18 cellular contexts compared by ENCODE assay signal in genomic region chr7:1542329-1542728, GRCh38. TPM values are rescaled to one million over a fixed set of nuclear protein-coding genes. Genes with fewer than 3 reads are reported as not detected.
"Had no signal": no experiment of that assay in that cellular context is flagged by ENCODE, and none has a peak within 500 bp of the region (broad histone marks: within the 10 kb centered on the region; RNA-seq: fewer than 3 reads in every experiment).

No MANE protein-coding gene starts in this region.

- H3K27ac Mint-ChIP-seq: activated CD8-positive, alpha-beta T cell treated with anti-CD3 and anti-CD28 coated beads for 36 hours; activated naive CD8-positive, alpha-beta T cell treated with anti-CD3 and anti-CD28 coated beads, Interleukin-2, amount 10 ng/mL, durations not matched to agents 7 days and 5 days; activated T-cell treated with anti-CD3 and anti-CD28 coated beads, Interleukin-2, amount 50 U/mL, for 72 hours had no signal

- H3K36me3 ChIP-seq: ovary had no signal

- H3K27ac ChIP-seq: breast epithelium, ovary, stomach, VCaP had no signal

- H3K4me1 Mint-ChIP-seq: activated naive CD8-positive, alpha-beta T cell treated with anti-CD3 and anti-CD28 coated beads, Interleukin-2, amount 10 ng/mL, durations not matched to agents 7 days and 5 days had no signal

- H3K27me3 ChIP-seq: breast epithelium, esophagus squamous epithelium, ovary, stomach had no signal

- H3K4me3 ChIP-seq: breast epithelium, esophagus squamous epithelium, ovary, stomach had no signal

- DNase-seq: activated CD4-positive, alpha-beta T cell treated with anti-CD3 and anti-CD28 coated beads for 4 hours; activated CD8-positive, alpha-beta T cell treated with anti-CD3 and anti-CD28 coated beads for 36 hours; activated naive CD8-positive, alpha-beta T cell treated with anti-CD3 and anti-CD28 coated beads, Interleukin-2, amount 10 ng/mL, durations not matched to agents 7 days and 5 days; activated T-cell treated with anti-CD3 and anti-CD28 coated beads, Interleukin-2, amount 50 U/mL, for 72 hours; anterior cingulate cortex; esophagus squamous epithelium; foreskin fibroblast; immature natural killer cell; left cardiac atrium; stimulated activated CD4-positive, alpha-beta T cell treated with anti-CD3 and anti-CD28 coated beads, Interleukin-15, amount 100 ng/mL, for 24 hours; stimulated activated CD4-positive, alpha-beta T cell treated with anti-CD3 and anti-CD28 coated beads, Interleukin-4, amount 100 ng/mL, for 24 hours; stomach; T-helper 9 cell had no signal

- H3K9me3 Mint-ChIP-seq: activated CD8-positive, alpha-beta T cell treated with anti-CD3 and anti-CD28 coated beads for 36 hours; activated naive CD8-positive, alpha-beta T cell treated with anti-CD3 and anti-CD28 coated beads, Interleukin-2, amount 10 ng/mL, durations not matched to agents 7 days and 5 days; activated T-cell treated with anti-CD3 and anti-CD28 coated beads, Interleukin-2, amount 50 U/mL, for 72 hours; immature natural killer cell had no signal

- H3K4me3 Mint-ChIP-seq: activated CD8-positive, alpha-beta T cell treated with anti-CD3 and anti-CD28 coated beads for 36 hours; activated naive CD8-positive, alpha-beta T cell treated with anti-CD3 and anti-CD28 coated beads, Interleukin-2, amount 10 ng/mL, durations not matched to agents 7 days and 5 days; activated T-cell treated with anti-CD3 and anti-CD28 coated beads, Interleukin-2, amount 50 U/mL, for 72 hours; immature natural killer cell had no signal

- H3K9me3 ChIP-seq: breast epithelium, esophagus squamous epithelium, ovary, stomach had no signal

- H3K36me3 Mint-ChIP-seq: activated naive CD8-positive, alpha-beta T cell treated with anti-CD3 and anti-CD28 coated beads, Interleukin-2, amount 10 ng/mL, durations not matched to agents 7 days and 5 days; immature natural killer cell had no signal

- H3K27me3 Mint-ChIP-seq: activated CD8-positive, alpha-beta T cell treated with anti-CD3 and anti-CD28 coated beads for 36 hours; activated naive CD8-positive, alpha-beta T cell treated with anti-CD3 and anti-CD28 coated beads, Interleukin-2, amount 10 ng/mL, durations not matched to agents 7 days and 5 days had no signal

- ATAC-seq: activated CD8-positive, alpha-beta T cell treated with anti-CD3 and anti-CD28 coated beads for 36 hours; activated T-cell treated with anti-CD3 and anti-CD28 coated beads, Interleukin-2, amount 50 U/mL, for 72 hours; left cardiac atrium had no signal

RNA-seq across cellular contexts. Expression of gene TMEM184A, which starts 13.7 kb away (rescaled TPM):
- total RNA-seq: activated CD8-positive, alpha-beta T cell treated with anti-CD3 and anti-CD28 coated beads for 36 hours; activated naive CD8-positive, alpha-beta T cell treated with anti-CD3 and anti-CD28 coated beads, Interleukin-2, amount 10 ng/mL, durations not matched to agents 7 days and 5 days; skeletal muscle tissue had no signal
- polyA plus RNA-seq: immature natural killer cell, neural cell had no signal
